ENCODE assay signal across 8 cellular contexts in genomic region chr1:37561794-37562132, GRCh38. TPM values are rescaled to one million over a fixed set of nuclear protein-coding genes. Genes with fewer than 3 reads are reported as not detected.
DNase-seq lines count a peak whose midpoint lies in the region; ATAC-seq, FAIRE-seq and TF ChIP-seq lines count a peak whose summit lies in the region.

No MANE protein-coding gene starts in this region.

- H3K4me3 ChIP-seq in A549 (no peak overlapping the region), GM12875 (ENCODE audit: low read depth, low read length) (no peak overlapping the region), brain microvascular endothelial cell (ENCODE audit: low read depth, low read length) (no peak overlapping the region)

- peak overlapping the region in 1 of 2 experiments; percentile 34; a peak in 1 of 6 replicates for H3K27ac ChIP-seq in A549
- H3K27ac ChIP-seq in RWPE1, result peak overlapping the region; percentile 23; the same call in 1 of the 2 replicates
- H3K27ac ChIP-seq in brain microvascular endothelial cell, result no peak overlapping the region

- peaks cover 29% of the 10 kb centered on the region for H3K36me3 ChIP-seq in brain microvascular endothelial cell (replicated peaks)

- POLR2A ChIA-PET in A549 (lab: Yijun Ruan, JAX), result no interaction called here
- POLR2A ChIA-PET in RWPE1 (lab: Yijun Ruan, JAX; ENCODE audit: low non-redundant PET), result no interaction called here

- DNase-seq in A549 (ENCODE audit: low read depth in 1 of 2, low spot score in 1 of 2) (peak; percentile 47 to 61), RWPE1 (ENCODE audit: low spot score) (peak; percentile 32), brain microvascular endothelial cell (peak; percentile 20), NCI-H1092 treated with DMSO at 0.1 percent for 48 hours (lab: John Stamatoyannopoulos, UW) (no peak), OCI-M2 (lab: John Stamatoyannopoulos, UW; ENCODE audit: unreplicated experiment) (no peak)
- no peak for DNase-seq in effector CD4-positive, alpha-beta T cell

- TF ChIP-seq POLR2A in A549 (IDR thresholded peaks at IDR 0.05; ENCODE audit: low read length), result no peak

- peaks cover 36% of the 10 kb centered on the region for H3K4me1 Mint-ChIP-seq in nephron

- H3K27me3 ChIP-seq in brain microvascular endothelial cell (replicated peaks), result no peaks in the 10 kb centered on the region

- no peaks in the 10 kb centered on the region for H3K4me1 ChIP-seq in A549

- peak; percentile 43 to 67; a peak in 4 of 5 replicates for TF ChIP-seq RAD21 in A549 (conservative IDR thresholded peaks at IDR 0.05 in 1 of 2, IDR thresholded peaks at IDR 0.05 in 1 of 2)

- no peak overlapping the region for H3K27ac Mint-ChIP-seq in nephron

- H3K9me3 Mint-ChIP-seq in nephron, result no peaks in the 10 kb centered on the region

- CTCF ChIA-PET in A549 (lab: Yijun Ruan, JAX), result interaction anchor here (0.9 to 1.1 kb wide), 4 partner anchors 8 to 123 kb away, joined by 3 to 7 read pairs (median 4); partner anchors contain the start of genes MEAF6 and SNIP1
- CTCF ChIA-PET in RWPE1 (lab: Yijun Ruan, JAX), result interaction anchor here (0.6 kb wide), 1 partner anchor 15 kb away, joined by 3 read pairs; no protein-coding TSS in a partner anchor

- in situ Hi-C loops in brain microvascular endothelial cell (cut with HindIII; ENCODE audit: low pct_ligation_motif_present, low sequenced_read_pairs), result no loop called here

- H3K27me3 Mint-ChIP-seq in nephron (ENCODE audit: low read depth), result no peaks in the 10 kb centered on the region

- no peak overlapping the region for H3K4me2 ChIP-seq in A549

- ATAC-seq in A549, result peak; percentile 69 to 82; a peak in 4 of 6 replicates

- peak; percentile 51 for TF ChIP-seq CTCF in A549 (IDR thresholded peaks at IDR 0.05)
- TF ChIP-seq CTCF in GM12875 (IDR thresholded peaks at IDR 0.05; ENCODE audit: borderline replicate concordance, insufficient read depth, low read depth, low read length), result peak; percentile 73; the same call in 1 of the 2 replicates
- TF ChIP-seq CTCF in RWPE1 (conservative IDR thresholded peaks at IDR 0.05; ENCODE audit: low read depth), result peak; percentile 61
- TF ChIP-seq CTCF in brain microvascular endothelial cell (IDR thresholded peaks at IDR 0.05; ENCODE audit: low read depth, low read length, missing control alignments), result peak; percentile 75
- TF ChIP-seq CTCF in nephron (IDR thresholded peaks at IDR 0.05; ENCODE audit: unreplicated experiment in 3 of 3), result peak in 2 of 3 experiments; percentile 35 to 38

- H3K36me3 Mint-ChIP-seq in nephron (ENCODE audit: low read depth), result peaks cover 37% of the 10 kb centered on the region

- no peak for FAIRE-seq in A549 (lab: Jason Lieb, UNC)

- H3K9me3 ChIP-seq in A549, result no peaks in the 10 kb centered on the region

- H3K4me3 Mint-ChIP-seq in nephron, result no peak overlapping the region

- WGBS in A549 (ENCODE audit: missing lambda C conversion rate), result 57% methylated on average over 6 of the region's 7 CpGs

- TF ChIP-seq EP300 in A549 (IDR thresholded peaks at IDR 0.05), result no peak

TF ChIP-seq in A549, 52 proteins besides CTCF, POLR2A, EP300 and RAD21:
- 0 out of 5 replicates have a peak, but pooled peaks of 1 of the 2 experiments have one; percentile 23 for TF ChIP-seq JUN (IDR thresholded peaks at IDR 0.05)
- TF ChIP-seq, protein P1, sequence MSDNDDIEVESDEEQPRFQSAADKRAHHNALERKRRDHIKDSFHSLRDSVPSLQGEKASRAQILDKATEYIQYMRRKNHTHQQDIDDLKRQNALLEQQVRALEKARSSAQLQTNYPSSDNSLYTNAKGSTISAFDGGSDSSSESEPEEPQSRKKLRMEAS (IDR thresholded peaks at IDR 0.05), result no peak

RNA-seq across cellular contexts. Expression of gene DNALI1, which starts 5.0 kb away (rescaled TPM):
- polyA plus RNA-seq in A549 (2011; rRNA removed) (not detected in 2 replicates), A549 (2017; fragmentation: RNase III; extraction: RNeasy Plus Mini Kit Qiagen cat#74134 plus additional on column Dnase treatment) (not detected in 3 replicates)
- polyA plus RNA-seq in A549 (2012; cell fraction: cytosol; rRNA removed), result 0.08 TPM in 1 of 2 replicates, not detected in the other
- polyA plus RNA-seq in A549 (2012; cell fraction: nucleus; rRNA removed), result 0.01 TPM in 1 of 2 replicates, not detected in the other
- not detected in 2 replicates for polyA minus RNA-seq in A549 (2011; rRNA and poly(A)+ RNA removed)

RNA-seq across cellular contexts. Expression of gene SNIP1, which starts 7.7 kb away (rescaled TPM):
- 7.8 and 9.0 TPM in 2 replicates for polyA plus RNA-seq in A549 (2011; rRNA removed)
- polyA plus RNA-seq in A549 (2012; cell fraction: cytosol; rRNA removed), result 6.2 and 7.9 TPM in 2 replicates
- 10.0 and 10.1 TPM in 2 replicates for polyA plus RNA-seq in A549 (2012; cell fraction: nucleus; rRNA removed)
- 5.3 to 6.6 TPM (median 6.5 TPM) in 3 replicates for polyA plus RNA-seq in A549 (2017; fragmentation: RNase III; extraction: RNeasy Plus Mini Kit Qiagen cat#74134 plus additional on column Dnase treatment)
- polyA minus RNA-seq in A549 (2011; rRNA and poly(A)+ RNA removed), result 9.9 and 10.2 TPM in 2 replicates

RNA-seq across cellular contexts. Expression of gene GNL2, which starts 34.0 kb away (rescaled TPM):
- polyA plus RNA-seq in A549 (2011; rRNA removed), result 50.2 and 69.2 TPM in 2 replicates
- 20.0 and 20.7 TPM in 2 replicates for polyA plus RNA-seq in A549 (2012; cell fraction: cytosol; rRNA removed)
- polyA plus RNA-seq in A549 (2012; cell fraction: nucleus; rRNA removed), result 16.6 and 29.7 TPM in 2 replicates
- 49.8 to 58.3 TPM (median 50.1 TPM) in 3 replicates for polyA plus RNA-seq in A549 (2017; fragmentation: RNase III; extraction: RNeasy Plus Mini Kit Qiagen cat#74134 plus additional on column Dnase treatment)
- polyA minus RNA-seq in A549 (2011; rRNA and poly(A)+ RNA removed), result 56.2 and 78.5 TPM in 2 replicates

RNA-seq across cellular contexts. Expression of gene MEAF6, which starts 47.2 kb away (rescaled TPM):
- 45.4 and 47.2 TPM in 2 replicates for polyA plus RNA-seq in A549 (2011; rRNA removed)
- polyA plus RNA-seq in A549 (2012; cell fraction: cytosol; rRNA removed), result 19.4 and 20.5 TPM in 2 replicates
- polyA plus RNA-seq in A549 (2012; cell fraction: nucleus; rRNA removed), result 9.2 and 17.5 TPM in 2 replicates
- polyA plus RNA-seq in A549 (2017; fragmentation: RNase III; extraction: RNeasy Plus Mini Kit Qiagen cat#74134 plus additional on column Dnase treatment), result 38.5 to 42.5 TPM (median 39.4 TPM) in 3 replicates
- polyA minus RNA-seq in A549 (2011; rRNA and poly(A)+ RNA removed), result 9.9 and 11.4 TPM in 2 replicates

Comparison
In these comparisons a context has a peak if more than half of its experiments do, and no peak if none do; other contexts are left out.
1. DNase-seq: peak in A549 (2 of 2), RWPE1 (single experiment) and brain microvascular endothelial cell (single experiment); none in NCI-H1092 treated with DMSO at 0.1 percent for 48 hours (single experiment), effector CD4-positive, alpha-beta T cell (single experiment) and OCI-M2 (single experiment).
2. Peak in every context shown above with its lines, with median percentiles within 50 percentile points of each other: CTCF ChIP-seq.